Comparison of ENCODE assay signal across 22 cellular contexts in the genomic region with DNA sequence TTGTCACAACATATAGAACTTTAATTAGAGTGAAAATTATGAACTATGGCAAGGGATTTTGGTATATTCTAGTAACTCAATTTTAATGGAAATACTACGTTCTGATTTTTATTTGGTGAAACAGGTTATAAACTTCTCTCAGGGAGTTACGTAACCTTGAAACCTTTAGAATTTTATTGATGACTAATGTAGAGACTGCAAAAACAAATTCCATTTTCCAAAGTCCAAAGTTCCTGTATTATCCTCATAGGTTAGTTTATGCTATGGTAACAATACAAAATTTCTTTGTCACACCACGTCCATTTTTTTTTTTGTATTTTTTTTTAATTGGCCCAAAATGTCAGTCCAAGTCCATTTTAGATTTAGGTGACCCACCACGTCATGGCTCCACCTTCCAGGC.
"Had no signal": no experiment of that assay in that cellular context is flagged by ENCODE, and none has a peak within 500 bp of the region (broad histone marks: within the 10 kb centered on the region; RNA-seq: fewer than 3 reads in every experiment).

No MANE protein-coding gene starts in this region.

- H3K4me1 ChIP-seq: left lung, right atrium auricular region, right lobe of liver, tibial nerve, upper lobe of right lung had no signal

- DNase-seq: heart right ventricle; kidney; left colon; left lung; midbrain; mucosa of descending colon; naive thymus-derived CD4-positive, alpha-beta T cell; ovary; right lobe of liver; stimulated activated CD4-positive, alpha-beta T cell treated with anti-CD3 and anti-CD28 coated beads, Interleukin-12 subunit alpha, Interleukin-12 subunit beta, amount 100 ng/mL, for 4 hours; stimulated activated CD4-positive, alpha-beta T cell treated with anti-CD3 and anti-CD28 coated beads, Interleukin-15, amount 100 ng/mL, for 24 hours; stimulated activated CD4-positive, alpha-beta T cell treated with anti-CD3 and anti-CD28 coated beads, Interleukin-2, amount 100 ng/mL, for 24 hours; stimulated activated CD4-positive, alpha-beta T cell treated with anti-CD3 and anti-CD28 coated beads, Interleukin-4, amount 100 ng/mL, for 1 hour; stimulated activated naive CD4-positive, alpha-beta T cell; upper lobe of right lung had no signal

- H3K27ac ChIP-seq: heart right ventricle, hepatocyte, left lung, ovary, right atrium auricular region, right lobe of liver, suprapubic skin, thoracic aorta, tibial nerve, upper lobe of right lung had no signal

- FAIRE-seq: kidney, urothelium cell line had no signal

- H3K27me3 ChIP-seq: heart right ventricle, hepatocyte, left lung, ovary, right atrium auricular region, right lobe of liver, suprapubic skin, tibial nerve, upper lobe of right lung had no signal

- H3K4me3 ChIP-seq: heart right ventricle, hepatocyte, left lung, lung, mucosa of descending colon, ovary, right atrium auricular region, right lobe of liver, suprapubic skin, thoracic aorta, tibial nerve, upper lobe of right lung had no signal

- H3K9me3 ChIP-seq: heart right ventricle, left lung, mucosa of descending colon, ovary, right atrium auricular region, right lobe of liver, suprapubic skin, thoracic aorta, tibial nerve, upper lobe of right lung had no signal

- H2AFZ ChIP-seq: hepatocyte had no signal

- H3K79me2 ChIP-seq: hepatocyte had no signal

- H3K36me3 ChIP-seq: heart right ventricle, left lung, ovary, right atrium auricular region, right lobe of liver, suprapubic skin, thoracic aorta, tibial nerve, upper lobe of right lung had no signal

- H3K4me2 ChIP-seq: hepatocyte had no signal
